In genomic region chr17:69240201-69240600, GRCh38 we compare ENCODE assay signal across 26 cellular contexts. TPM values are rescaled to one million over a fixed set of nuclear protein-coding genes. Genes with fewer than 3 reads are reported as not detected.
"Had no signal": no experiment of that assay in that cellular context is flagged by ENCODE, and none has a peak within 500 bp of the region (broad histone marks: within the 10 kb centered on the region; RNA-seq: fewer than 3 reads in every experiment).

No MANE protein-coding gene starts in this region.

- H3K27ac ChIP-seq: hepatocyte, left ventricle myocardium inferior, ovary, prostate gland, skin epidermis, stomach, thyroid gland, transverse colon, upper lobe of right lung, uterus had no signal

- DNase-seq: islet precursor cell; left ventricle myocardium inferior; mesendoderm; naive B cell; natural killer cell; nephron progenitor cell; ovary; posterior cingulate gyrus; retina; right cardiac atrium; stimulated activated CD4-positive, alpha-beta T cell treated with anti-CD3 and anti-CD28 coated beads, Interleukin-12 subunit alpha, Interleukin-12 subunit beta, amount 100 ng/mL, for 4 hours; stimulated activated CD4-positive, alpha-beta T cell treated with anti-CD3 and anti-CD28 coated beads, Interleukin-15, amount 100 ng/mL, for 24 hours; stimulated activated CD4-positive, alpha-beta T cell treated with anti-CD3 and anti-CD28 coated beads, Interleukin-2, amount 100 ng/mL, for 24 hours; stimulated activated CD4-positive, alpha-beta T cell treated with anti-CD3 and anti-CD28 coated beads, Interleukin-4, amount 100 ng/mL, for 1 hour; stimulated activated naive B cell treated with anti-CD40 and anti-IgM and Interleukin-4, amounts not matched to agents 10 μg/mL and 1 μg/mL and 100 μg/mL, for 72 hours; stimulated activated naive CD8-positive, alpha-beta T cell treated with anti-CD3 and anti-CD28 coated beads, Interleukin-15, Interleukin-2, amounts not matched to agents 100 U/mL and 50 U/mL, for 24 hours; stomach; testis; thyroid gland; transverse colon; upper lobe of right lung; uterus had no signal

- ATAC-seq: natural killer cell; right cardiac atrium; sciatic nerve; stimulated activated naive B cell treated with anti-CD40 and anti-IgM and Interleukin-4, amounts not matched to agents 10 μg/mL and 1 μg/mL and 100 μg/mL, for 72 hours; stimulated activated naive CD8-positive, alpha-beta T cell treated with anti-CD3 and anti-CD28 coated beads, Interleukin-15, Interleukin-2, amounts not matched to agents 100 U/mL and 50 U/mL, for 24 hours; upper lobe of right lung had no signal

RNA-seq across cellular contexts. Expression of gene ABCA10, which starts 11.6 kb away (rescaled TPM):
- polyA plus RNA-seq: hepatocyte had no signal
